ENCODE assay signal across 2 cellular contexts in the genomic region with DNA sequence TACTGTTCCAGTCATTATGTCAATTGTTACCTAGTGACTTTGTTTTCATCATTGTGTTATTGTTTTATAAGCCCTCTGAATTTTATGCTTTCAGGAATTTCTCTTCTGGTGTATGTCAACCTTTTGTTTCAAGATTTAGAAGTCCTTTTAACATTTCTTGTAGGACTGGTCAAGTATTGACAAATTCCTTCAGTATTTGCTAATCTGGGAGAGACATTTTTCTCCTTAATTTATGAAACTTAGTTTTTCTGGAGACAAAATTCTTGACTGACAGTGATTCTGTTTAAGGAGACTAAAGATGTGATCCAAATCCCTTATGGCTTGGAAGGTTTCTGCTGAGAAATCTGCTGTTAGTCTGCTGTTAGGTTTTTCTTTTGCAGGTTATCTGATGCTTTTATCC.
TF ChIP-seq lines count a peak whose summit lies in the region.

No MANE protein-coding gene starts in this region.

TF ChIP-seq in HepG2, 621 proteins besides CTCF, POLR2A, EP300 and RAD21:
- TF ChIP-seq ZNF337 (CRISPR knock-in tag; IDR thresholded peaks at IDR 0.05; ENCODE audit: borderline replicate concordance, low read depth) (peak; percentile 99; the same call in 1 of the 2 replicates), KMT2B (CRISPR knock-in tag; IDR thresholded peaks at IDR 0.05) (no peak)

TF ChIP-seq in HEK293, 187 proteins besides CTCF, POLR2A, EP300 and RAD21:
- peak; percentile 87 for TF ChIP-seq SETDB1 (IDR thresholded peaks at IDR 0.05; ENCODE audit: insufficient read length, low read length)
- no peak for TF ChIP-seq ZBTB10 (tag by site-specific recombination; IDR thresholded peaks at IDR 0.05)
- no peak for TF ChIP-seq ZNF501 (tag by site-specific recombination; IDR thresholded peaks at IDR 0.05)
